ENCODE assay signal across 15 cellular contexts in genomic region chr1:62908168-62908567, GRCh38.
A peak's percentile ranks its signal among the peaks of the same experiment; 100 is the strongest.
DNase-seq lines count a peak whose midpoint lies in the region; ATAC-seq lines count a peak whose summit lies in the region.
"Had no signal": no experiment of that assay in that cellular context is flagged by ENCODE, and none has a peak within 500 bp of the region (broad histone marks: within the 10 kb centered on the region; RNA-seq: fewer than 3 reads in every experiment).

No MANE protein-coding gene starts in this region.

- H3K9me3 ChIP-seq in CD4-positive, alpha-beta memory T cell (ENCODE audit: control insufficient read depth in 1 of 2, low read length in 2 of 2), result no peaks in the 10 kb centered on the region
- H3K9me3 ChIP-seq in naive thymus-derived CD4-positive, alpha-beta T cell (ENCODE audit: control insufficient read depth in 2 of 3, low read length in 3 of 3), result no peaks in the 10 kb centered on the region
- H3K9me3 ChIP-seq: BLaER1 treated with 17β-estradiol and CSF1 and Interleukin-3, amounts not matched to agents 10 nM and 100 nM; HAP-1 had no signal

- no peak overlapping the region for H3K27ac ChIP-seq in CD4-positive, alpha-beta memory T cell (ENCODE audit: low read depth, low read length)
- no peak overlapping the region for H3K27ac ChIP-seq in naive thymus-derived CD4-positive, alpha-beta T cell (ENCODE audit: low read depth, low read length)
- H3K27ac ChIP-seq: BLaER1 treated with 17β-estradiol and CSF1 and Interleukin-3, amounts not matched to agents 10 nM and 100 nM had no signal

- H3K36me3 Mint-ChIP-seq in CD4-positive, alpha-beta memory T cell, result no peaks in the 10 kb centered on the region
- H3K36me3 Mint-ChIP-seq in naive thymus-derived CD4-positive, alpha-beta T cell, result no peaks in the 10 kb centered on the region
- H3K36me3 Mint-ChIP-seq: CD8-positive, alpha-beta memory T cell had no signal

- intact Hi-C loops in CD4-positive, alpha-beta memory T cell (cut with micrococcal nuclease), result no loop called here
- intact Hi-C loops in naive thymus-derived CD4-positive, alpha-beta T cell (cut with micrococcal nuclease), result no loop called here

- H3K4me1 Mint-ChIP-seq in CD4-positive, alpha-beta memory T cell, result peaks cover 2 to 11% (median 8%) of the 10 kb centered on the region in 4 donors
- H3K4me1 Mint-ChIP-seq in naive thymus-derived CD4-positive, alpha-beta T cell, result peaks cover 0 to 12% (median 10%) of the 10 kb centered on the region in 7 donors
- H3K4me1 Mint-ChIP-seq: B cell had no signal

- H3K4me3 Mint-ChIP-seq in CD4-positive, alpha-beta memory T cell, result peak overlapping the region in 2 of 8 donors; percentile 33 to 48
- H3K4me3 Mint-ChIP-seq in naive thymus-derived CD4-positive, alpha-beta T cell, result peak overlapping the region in 1 of 10 donors; percentile 4
- H3K4me3 Mint-ChIP-seq: B cell; CD8-positive, alpha-beta memory T cell had no signal

- peak in 4 of 5 donors; percentile 15 to 31 (median 24) for DNase-seq in CD4-positive, alpha-beta memory T cell
- DNase-seq in NCI-H69 (lab: John Stamatoyannopoulos, UW), result peak; percentile 34
- DNase-seq in central memory CD4-positive, alpha-beta T cell, result peak; percentile 3
- peak in 5 of 9 donors; percentile 1 to 31 (median 15) for DNase-seq in naive thymus-derived CD4-positive, alpha-beta T cell
- DNase-seq in activated naive CD4-positive, alpha-beta T cell treated with anti-CD3 and anti-CD28 coated beads, Interleukin-2, amount 50 U/mL, for 16 hours, result no peak
- DNase-seq in HuH-7.5 (ENCODE audit: low spot score), result no peak
- DNase-seq: 8988T; CD8-positive, alpha-beta memory T cell; COR-L47; DMS 273 treated with DMSO at 0.1 percent for 48 hours; KBM-7 had no signal

- no peaks in the 10 kb centered on the region for H3K36me3 ChIP-seq in CD4-positive, alpha-beta memory T cell (ENCODE audit: insufficient read depth, low read length)
- H3K36me3 ChIP-seq in naive thymus-derived CD4-positive, alpha-beta T cell (ENCODE audit: control insufficient read depth in 2 of 3, insufficient read depth in 3 of 3, low read length in 3 of 3), result no peaks in the 10 kb centered on the region
- H3K36me3 ChIP-seq: BLaER1 treated with 17β-estradiol and CSF1 and Interleukin-3, amounts not matched to agents 10 nM and 100 nM; HAP-1 had no signal

- no peaks in the 10 kb centered on the region for H3K27me3 ChIP-seq in CD4-positive, alpha-beta memory T cell (ENCODE audit: insufficient read depth, low read length)
- H3K27me3 ChIP-seq in naive thymus-derived CD4-positive, alpha-beta T cell (ENCODE audit: control insufficient read depth in 2 of 2, insufficient read depth in 2 of 2, low read length in 2 of 2), result no peaks in the 10 kb centered on the region
- H3K27me3 ChIP-seq: BLaER1 treated with 17β-estradiol and CSF1 and Interleukin-3, amounts not matched to agents 10 nM and 100 nM had no signal

- no peak for ATAC-seq in naive thymus-derived CD4-positive, alpha-beta T cell
- no peak for ATAC-seq in GM21390 (IDR thresholded peaks at IDR 0.05; ENCODE audit: unreplicated experiment)

- peaks cover 0 to 2% (median 0%) of the 10 kb centered on the region in 8 donors for H3K9me3 Mint-ChIP-seq in CD4-positive, alpha-beta memory T cell
- H3K9me3 Mint-ChIP-seq in naive thymus-derived CD4-positive, alpha-beta T cell, result peaks cover 0 to 6% (median 0%) of the 10 kb centered on the region in 11 donors
- H3K9me3 Mint-ChIP-seq: CD8-positive, alpha-beta memory T cell had no signal

- no peak overlapping the region for H3K4me3 ChIP-seq in CD4-positive, alpha-beta memory T cell (ENCODE audit: low read length in 2 of 2)
- no peak overlapping the region for H3K4me3 ChIP-seq in naive thymus-derived CD4-positive, alpha-beta T cell (ENCODE audit: low read length)
- H3K4me3 ChIP-seq: BLaER1 treated with 17β-estradiol and CSF1 and Interleukin-3, amounts not matched to agents 10 nM and 100 nM; HAP-1 had no signal

- peaks cover 0 to 2% of the 10 kb centered on the region in 2 donors for H3K27me3 Mint-ChIP-seq in CD4-positive, alpha-beta memory T cell
- H3K27me3 Mint-ChIP-seq in naive thymus-derived CD4-positive, alpha-beta T cell, result peaks cover 0 to 13% (median 0%) of the 10 kb centered on the region in 5 donors
- H3K27me3 Mint-ChIP-seq: B cell had no signal

- POLR2A ChIA-PET in CD4-positive, alpha-beta memory T cell (lab: Charles Lee; ENCODE audit: partially characterized antibody), result no interaction called here
- POLR2A ChIA-PET in naive thymus-derived CD4-positive, alpha-beta T cell (lab: Charles Lee), result no interaction called here

- peak overlapping the region in 1 of 7 donors; percentile 12 for H3K27ac Mint-ChIP-seq in CD4-positive, alpha-beta memory T cell
- H3K27ac Mint-ChIP-seq in naive thymus-derived CD4-positive, alpha-beta T cell, result no peak overlapping the region
- H3K27ac Mint-ChIP-seq: B cell; CD8-positive, alpha-beta memory T cell had no signal

- CTCF ChIA-PET in CD4-positive, alpha-beta memory T cell (lab: Charles Lee; ENCODE audit: partially characterized antibody), result interaction anchor here (1.2 kb wide), 1 partner anchor 12 kb away, joined by 3 read pairs; no protein-coding TSS in a partner anchor
- CTCF ChIA-PET in naive thymus-derived CD4-positive, alpha-beta T cell (lab: Charles Lee), result no interaction called here

- H3K4me1 ChIP-seq in CD4-positive, alpha-beta memory T cell (ENCODE audit: insufficient read depth, low read length), result peaks cover 11% of the 10 kb centered on the region
- H3K4me1 ChIP-seq in naive thymus-derived CD4-positive, alpha-beta T cell (ENCODE audit: control insufficient read depth in 2 of 2, insufficient read depth in 2 of 2, low read length in 2 of 2), result no peaks in the 10 kb centered on the region
- H3K4me1 ChIP-seq: BLaER1 treated with 17β-estradiol and CSF1 and Interleukin-3, amounts not matched to agents 10 nM and 100 nM had no signal

Comparison
In these comparisons a context has a peak if more than half of its experiments do, and no peak if none do; other contexts are left out.
1. DNase-seq: peak in CD4-positive, alpha-beta memory T cell (4 of 5), NCI-H69 (single experiment), central memory CD4-positive, alpha-beta T cell (single experiment) and naive thymus-derived CD4-positive, alpha-beta T cell (5 of 9); none in activated naive CD4-positive, alpha-beta T cell treated with anti-CD3 and anti-CD28 coated beads, Interleukin-2, amount 50 U/mL, for 16 hours (single experiment) and HuH-7.5 (single experiment).